17 cellular contexts compared by ENCODE assay signal in the genomic region with DNA sequence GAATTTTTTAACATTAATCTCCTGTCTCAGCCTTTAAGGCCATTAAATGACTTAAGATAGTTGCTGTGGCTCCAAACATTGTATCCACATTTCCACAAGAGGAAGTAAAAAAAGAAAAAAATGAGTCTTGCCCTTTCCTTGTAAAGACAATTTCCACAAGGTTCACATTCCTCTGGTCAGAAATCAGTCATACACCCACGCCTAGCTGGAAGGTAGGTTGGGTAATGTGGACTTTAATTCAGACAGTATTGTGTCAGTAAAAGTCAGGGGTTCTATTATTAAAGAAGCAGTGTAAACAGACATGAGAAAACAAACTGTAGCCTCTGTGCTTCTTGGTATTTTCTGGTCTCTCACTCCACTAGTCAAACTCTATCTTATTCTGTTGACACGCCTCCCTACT.
"Had no signal": no experiment of that assay in that cellular context is flagged by ENCODE, and none has a peak within 500 bp of the region (broad histone marks: within the 10 kb centered on the region; RNA-seq: fewer than 3 reads in every experiment).

No MANE protein-coding gene starts in this region.

- DNase-seq: activated CD4-positive, alpha-beta memory T cell treated with anti-CD3 and anti-CD28 coated beads, Interleukin-2, amount 10 ng/mL, durations not matched to agents 7 days and 5 days; activated CD4-positive, alpha-beta T cell treated with anti-CD3 and anti-CD28 coated beads for 36 hours; activated gamma-delta T cell treated with Interleukin-2 at 50 U/mL for 16 hours; activated naive CD8-positive, alpha-beta T cell treated with anti-CD3 and anti-CD28 coated beads, Interleukin-2, amount 10 ng/mL, durations not matched to agents 7 days and 5 days; activated T-cell treated with anti-CD3 and anti-CD28 coated beads, Interleukin-2, amount 50 U/mL, for 72 hours; caudate nucleus; effector memory CD4-positive, alpha-beta T cell; left colon; nucleus accumbens; right cardiac atrium; tibial artery had no signal

- H3K27ac ChIP-seq: ascending aorta, tibial artery, vagina, VCaP had no signal

- H3K4me1 Mint-ChIP-seq: activated CD4-positive, alpha-beta memory T cell treated with anti-CD3 and anti-CD28 coated beads, Interleukin-2, amount 10 ng/mL, durations not matched to agents 7 days and 5 days; activated CD4-positive, alpha-beta T cell treated with anti-CD3 and anti-CD28 coated beads for 36 hours; activated naive CD8-positive, alpha-beta T cell treated with anti-CD3 and anti-CD28 coated beads, Interleukin-2, amount 10 ng/mL, durations not matched to agents 7 days and 5 days; memory B cell; stimulated activated effector memory CD8-positive, alpha-beta T cell treated with anti-CD3 and anti-CD28 coated beads, Interleukin-12 subunit alpha, Interleukin-12 subunit beta, amount 100 ng/mL, for 72 hours had no signal

- ATAC-seq: activated CD4-positive, alpha-beta T cell treated with anti-CD3 and anti-CD28 coated beads for 36 hours; activated T-cell treated with anti-CD3 and anti-CD28 coated beads, Interleukin-2, amount 50 U/mL, for 72 hours; left colon; natural killer cell treated with Interleukin-12 subunit alpha and Interleukin-12 subunit beta and Interleukin-15 and Interleukin-18, amount 100 ng/mL, for 72 hours; right cardiac atrium; stimulated activated effector memory CD8-positive, alpha-beta T cell treated with anti-CD3 and anti-CD28 coated beads, Interleukin-12 subunit alpha, Interleukin-12 subunit beta, amount 100 ng/mL, for 72 hours had no signal

- H3K4me1 ChIP-seq: ascending aorta, tibial artery, vagina had no signal

- H3K4me3 ChIP-seq: ascending aorta, tibial artery, vagina had no signal

- H3K36me3 Mint-ChIP-seq: activated naive CD8-positive, alpha-beta T cell treated with anti-CD3 and anti-CD28 coated beads, Interleukin-2, amount 10 ng/mL, durations not matched to agents 7 days and 5 days; memory B cell; stimulated activated effector memory CD8-positive, alpha-beta T cell treated with anti-CD3 and anti-CD28 coated beads, Interleukin-12 subunit alpha, Interleukin-12 subunit beta, amount 100 ng/mL, for 72 hours had no signal

- H3K4me3 Mint-ChIP-seq: activated CD4-positive, alpha-beta memory T cell treated with anti-CD3 and anti-CD28 coated beads, Interleukin-2, amount 10 ng/mL, durations not matched to agents 7 days and 5 days; activated CD4-positive, alpha-beta T cell treated with anti-CD3 and anti-CD28 coated beads for 36 hours; activated naive CD8-positive, alpha-beta T cell treated with anti-CD3 and anti-CD28 coated beads, Interleukin-2, amount 10 ng/mL, durations not matched to agents 7 days and 5 days; activated T-cell treated with anti-CD3 and anti-CD28 coated beads, Interleukin-2, amount 50 U/mL, for 72 hours; memory B cell; natural killer cell treated with Interleukin-12 subunit alpha and Interleukin-12 subunit beta and Interleukin-15 and Interleukin-18, amount 100 ng/mL, for 72 hours; stimulated activated effector memory CD8-positive, alpha-beta T cell treated with anti-CD3 and anti-CD28 coated beads, Interleukin-12 subunit alpha, Interleukin-12 subunit beta, amount 100 ng/mL, for 72 hours had no signal

- H3K9me3 ChIP-seq: tibial artery, vagina had no signal

- H3K27me3 ChIP-seq: ascending aorta, tibial artery, vagina had no signal

- H3K36me3 ChIP-seq: ascending aorta, tibial artery, vagina had no signal

- H3K27me3 Mint-ChIP-seq: activated CD4-positive, alpha-beta memory T cell treated with anti-CD3 and anti-CD28 coated beads, Interleukin-2, amount 10 ng/mL, durations not matched to agents 7 days and 5 days; activated CD4-positive, alpha-beta T cell treated with anti-CD3 and anti-CD28 coated beads for 36 hours; activated naive CD8-positive, alpha-beta T cell treated with anti-CD3 and anti-CD28 coated beads, Interleukin-2, amount 10 ng/mL, durations not matched to agents 7 days and 5 days; memory B cell; natural killer cell treated with Interleukin-12 subunit alpha and Interleukin-12 subunit beta and Interleukin-15 and Interleukin-18, amount 100 ng/mL, for 72 hours had no signal

- H3K27ac Mint-ChIP-seq: activated CD4-positive, alpha-beta memory T cell treated with anti-CD3 and anti-CD28 coated beads, Interleukin-2, amount 10 ng/mL, durations not matched to agents 7 days and 5 days; activated CD4-positive, alpha-beta T cell treated with anti-CD3 and anti-CD28 coated beads for 36 hours; activated naive CD8-positive, alpha-beta T cell treated with anti-CD3 and anti-CD28 coated beads, Interleukin-2, amount 10 ng/mL, durations not matched to agents 7 days and 5 days; activated T-cell treated with anti-CD3 and anti-CD28 coated beads, Interleukin-2, amount 50 U/mL, for 72 hours; memory B cell; natural killer cell treated with Interleukin-12 subunit alpha and Interleukin-12 subunit beta and Interleukin-15 and Interleukin-18, amount 100 ng/mL, for 72 hours; stimulated activated effector memory CD8-positive, alpha-beta T cell treated with anti-CD3 and anti-CD28 coated beads, Interleukin-12 subunit alpha, Interleukin-12 subunit beta, amount 100 ng/mL, for 72 hours had no signal
